In the genomic region with DNA sequence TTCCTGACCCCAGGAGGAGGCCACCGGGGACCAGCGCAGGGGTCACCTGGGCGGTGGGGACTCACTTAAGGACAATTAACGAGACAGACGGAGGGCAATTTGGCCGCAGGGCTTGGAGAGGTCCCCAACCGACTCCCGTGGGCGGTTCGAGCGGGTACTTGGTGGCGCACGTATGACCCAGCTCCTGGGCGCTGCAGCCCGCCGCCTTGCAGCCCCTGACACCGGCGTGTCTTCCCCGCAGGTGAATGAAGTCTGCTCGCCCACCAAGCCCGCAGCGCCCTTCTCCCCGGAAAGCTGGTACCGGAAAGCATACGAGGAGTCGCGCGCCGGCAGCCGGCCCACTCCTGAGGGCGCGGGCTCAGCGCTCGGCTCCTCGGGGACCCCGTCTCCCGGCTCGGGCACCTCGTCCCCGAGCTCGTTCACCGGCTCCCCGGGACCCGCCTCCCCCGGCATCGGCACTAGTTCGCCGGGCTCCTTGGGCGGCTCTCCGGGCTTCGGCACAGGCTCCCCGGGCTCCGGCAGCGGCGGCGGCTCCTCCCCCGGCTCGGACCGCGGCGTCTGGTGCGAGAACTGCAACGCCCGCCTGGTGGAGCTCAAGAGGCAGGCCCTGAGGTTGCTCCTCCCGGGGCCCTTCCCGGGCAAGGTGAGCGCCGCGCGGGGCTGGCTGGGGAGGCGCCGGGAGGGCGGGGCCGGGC, we compare ENCODE assay signal across 8 cellular contexts. TPM values are rescaled to one million over a fixed set of nuclear protein-coding genes. Genes with fewer than 3 reads are reported as not detected.
DNase-seq lines count a peak whose midpoint lies in the region; ATAC-seq and TF ChIP-seq lines count a peak whose summit lies in the region.

No MANE protein-coding gene starts in this region.

- no peak overlapping the region for H3K27ac ChIP-seq in ascending aorta
- H3K27ac ChIP-seq in aorta (ENCODE audit: low read depth in 1 of 2, low read length in 2 of 2): no peak overlapping the region

- no peaks in the 10 kb centered on the region for H3K36me3 ChIP-seq in ascending aorta
- no peaks in the 10 kb centered on the region for H3K36me3 ChIP-seq in aorta (ENCODE audit: control insufficient read depth in 1 of 2, insufficient read depth in 2 of 2, low read length in 1 of 2)

- WGBS in aorta, 2 donors: 1% methylated on average over 48 to 74 of the region's 74 CpGs

- H3K4me1 ChIP-seq in ascending aorta: peaks cover 8 to 22% of the 10 kb centered on the region in 2 donors
- no peaks in the 10 kb centered on the region for H3K4me1 ChIP-seq in aorta (ENCODE audit: control insufficient read depth in 1 of 2, insufficient read depth in 2 of 2, low read length in 2 of 2)

- no peaks in the 10 kb centered on the region for H3K9me3 ChIP-seq in ascending aorta
- H3K9me3 ChIP-seq in aorta (ENCODE audit: control insufficient read depth, low read length): no peaks in the 10 kb centered on the region

- ATAC-seq in HG02852 (IDR thresholded peaks at IDR 0.05; ENCODE audit: unreplicated experiment) (peak; percentile 88), aorta (ENCODE audit: low FRiP score) (peak; percentile 81)

- peak overlapping the region; percentile 70 to 71 for H3K4me3 ChIP-seq in ascending aorta
- H3K4me3 ChIP-seq in aorta (ENCODE audit: low read length in 2 of 2): peak overlapping the region in 1 of 2 donors; percentile 18

- in situ Hi-C loops in GM13976 (cut with MboI; ENCODE audit: low sequenced_read_pairs, unreplicated experiment): loop anchor here (10.0 kb wide), 1 partner anchor 849 kb away; no protein-coding TSS in a partner anchor

- peak; percentile 86 for TF ChIP-seq CTCF in GM13976 (IDR thresholded peaks at IDR 0.05; ENCODE audit: borderline replicate concordance, control extremely low read depth, extremely low read depth, insufficient read depth, missing control alignments)
- peak in 2 of 3 experiments; percentile 47 to 54 for TF ChIP-seq CTCF in ascending aorta (IDR thresholded peaks at IDR 0.05)

- peak; percentile 96 for DNase-seq in GM13976 (ENCODE audit: low spot score)
- DNase-seq in NCI-H1436 treated with DMSO at 0.1 percent for 48 hours (lab: John Stamatoyannopoulos, UW): peak; percentile 68
- DNase-seq in T-helper 22 cell (ENCODE audit: low read depth): peak; percentile 40
- peak in 1 of 2 donors; percentile 80 for DNase-seq in ascending aorta (ENCODE audit: low spot score in 2 of 2)
- peak; percentile 94 for DNase-seq in hepatic stellate cell (ENCODE audit: low spot score)
- DNase-seq in renal cortical epithelial cell (ENCODE audit: low read depth): peak; percentile 48
- peak; percentile 81 to 89 for DNase-seq in aorta

- intact Hi-C loops in ascending aorta (cut with DNase I) (no loop called here), aorta (cut with DNase I) (loop anchor here (5.0 to 10.0 kb wide), 2 partner anchors 849 to 1336 kb away; no protein-coding TSS in a partner anchor)

- H3K27me3 ChIP-seq in ascending aorta (peaks cover 9% of the 10 kb centered on the region), aorta (ENCODE audit: control insufficient read depth in 1 of 2, insufficient read depth in 2 of 2, low read length in 1 of 2) (peaks cover 0 to 2% of the 10 kb centered on the region in 2 donors)

RNA-seq across cellular contexts. Expression of a gene that starts 1.4 kb away (rescaled TPM):
- not detected for total RNA-seq in ascending aorta
- 5.4 and 19.4 TPM in 2 replicates for total RNA-seq in renal cortical epithelial cell
- under 1 TPM; 0.48 to 0.58 TPM for total RNA-seq in aorta
- polyA plus RNA-seq in aorta: under 1 TPM; under 0.01 to 0.13 TPM
